Comparison of ENCODE assay signal across 13 cellular contexts in the genomic region with DNA sequence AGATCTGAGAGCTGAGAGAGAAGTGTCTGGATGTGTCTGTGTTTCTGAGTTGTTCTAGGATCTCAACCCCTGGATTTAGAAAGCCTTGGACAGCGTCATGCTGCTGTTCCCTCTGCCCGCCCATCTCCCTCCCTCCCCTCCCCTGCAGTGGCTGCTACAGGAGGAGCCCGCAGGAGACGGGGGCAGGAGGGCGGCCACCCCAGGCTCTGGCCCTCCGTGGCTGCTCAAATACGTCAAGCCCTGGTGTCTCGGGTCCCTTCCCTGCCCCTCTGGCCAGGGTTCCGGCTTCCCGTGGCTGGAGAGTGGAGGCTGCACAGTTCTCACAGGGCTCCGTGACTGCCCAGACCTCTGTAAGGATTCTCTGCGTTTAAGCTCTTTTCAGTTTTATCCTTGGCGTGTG.
"Had no signal": no experiment of that assay in that cellular context is flagged by ENCODE, and none has a peak within 500 bp of the region (broad histone marks: within the 10 kb centered on the region; RNA-seq: fewer than 3 reads in every experiment).

No MANE protein-coding gene starts in this region.

- H3K36me3 ChIP-seq: ascending aorta had no signal

- H3K4me3 ChIP-seq: ascending aorta, mucosa of descending colon, SK-N-MC, testis had no signal

- H3K9me3 ChIP-seq: ascending aorta, mucosa of descending colon, testis had no signal

- H3K27me3 ChIP-seq: ascending aorta, testis had no signal

- ATAC-seq: activated naive CD8-positive, alpha-beta T cell treated with anti-CD3 and anti-CD28 coated beads, Interleukin-2, amount 50 U/mL, for 24 hours; mucosa of descending colon; naive thymus-derived CD8-positive, alpha-beta T cell; stimulated activated naive CD8-positive, alpha-beta T cell treated with anti-CD3 and anti-CD28 coated beads, Interleukin-15, Interleukin-2, amounts not matched to agents 100 U/mL and 50 U/mL, for 24 hours had no signal

- H3K27ac ChIP-seq: ascending aorta, SK-N-MC had no signal

- DNase-seq: activated CD4-positive, alpha-beta memory T cell treated with anti-CD3 and anti-CD28 coated beads for 36 hours; activated naive CD4-positive, alpha-beta T cell treated with Interleukin-2 at 50 U/mL for 16 hours; activated naive CD8-positive, alpha-beta T cell treated with anti-CD3 and anti-CD28 coated beads, Interleukin-2, amount 50 U/mL, for 24 hours; hippocampal formation; mucosa of descending colon; naive thymus-derived CD8-positive, alpha-beta T cell; nucleus accumbens; stimulated activated CD4-positive, alpha-beta T cell treated with anti-CD3 and anti-CD28 coated beads, Interleukin-4, amount 100 ng/mL, for 1 hour; stimulated activated CD8-positive, alpha-beta memory T cell treated with anti-CD3 and anti-CD28 coated beads, Interleukin-4, amount 100 ng/mL, for 48 hours; stimulated activated naive CD8-positive, alpha-beta T cell treated with anti-CD3 and anti-CD28 coated beads, Interleukin-15, Interleukin-2, amounts not matched to agents 100 U/mL and 50 U/mL, for 24 hours; testis had no signal
